In the genomic region with DNA sequence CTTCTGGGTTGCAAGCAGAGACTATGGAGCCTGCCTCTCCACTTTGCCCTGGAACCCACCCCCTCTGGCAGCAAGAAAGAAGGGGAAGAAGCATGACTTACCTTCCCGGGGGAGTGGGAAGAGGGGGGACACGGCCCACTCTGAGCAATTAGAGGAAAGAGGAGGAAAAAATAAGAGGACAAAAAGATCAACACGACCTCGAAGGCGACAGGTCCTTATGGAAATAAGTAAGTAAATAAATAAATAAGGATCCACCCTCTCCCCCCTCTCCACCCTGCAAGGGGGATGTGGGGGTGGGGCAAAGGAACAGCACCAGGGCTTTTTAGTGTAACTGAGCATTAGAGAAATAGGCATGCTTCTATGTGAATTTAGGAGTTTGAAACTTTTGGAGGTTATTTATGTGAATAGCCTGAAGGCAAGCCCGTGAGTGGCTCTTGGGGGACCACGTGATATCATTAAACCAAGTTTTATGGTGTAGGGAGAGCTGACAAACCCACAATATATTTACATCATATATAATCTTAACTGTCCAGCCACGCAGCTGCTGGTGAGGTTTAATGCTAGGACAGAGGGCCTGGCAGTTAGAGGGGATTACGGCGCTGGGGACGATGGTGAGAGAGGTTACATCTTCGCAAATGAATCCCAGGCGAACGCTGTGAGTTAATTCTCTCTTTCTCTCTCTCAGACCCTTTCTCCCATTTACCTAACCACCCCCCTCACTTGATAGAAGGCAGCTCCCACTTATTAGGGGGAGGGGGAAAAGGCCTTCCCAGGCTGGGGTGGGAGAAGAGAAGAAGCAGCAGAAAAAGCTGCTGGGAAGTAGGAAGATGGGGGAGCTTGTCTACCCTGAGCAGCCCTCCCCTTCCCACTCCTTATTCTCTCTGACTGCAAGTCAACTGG, we compare ENCODE assay signal across 23 cellular contexts. TPM values are rescaled to one million over a fixed set of nuclear protein-coding genes. Genes with fewer than 3 reads are reported as not detected.
DNase-seq lines count a peak whose midpoint lies in the region; ATAC-seq and TF ChIP-seq lines count a peak whose summit lies in the region.
"Had no signal": no experiment of that assay in that cellular context is flagged by ENCODE, and none has a peak within 500 bp of the region (broad histone marks: within the 10 kb centered on the region; RNA-seq: fewer than 3 reads in every experiment).

No MANE protein-coding gene starts in this region.

- peaks cover 88% of the 10 kb centered on the region for H3K4me1 Mint-ChIP-seq in nephron progenitor cell
- H3K4me1 Mint-ChIP-seq in activated T-helper 1 cell treated with anti-CD3 and anti-CD28 coated beads, Interleukin-12 subunit alpha, Interleukin-12 subunit beta, Interleukin-2, Interleukin-4 antibody, amounts not matched to agents 30 ng/mL and 10 ng/mL and 1 ng/mL, durations not matched to agents 14 hours and 24 hours and 36 hours (ENCODE audit: low read depth) = peaks cover 8% of the 10 kb centered on the region

- peaks cover 86% of the 10 kb centered on the region for H4K20me1 ChIP-seq in BLaER1

- H3K36me3 Mint-ChIP-seq in nephron progenitor cell (ENCODE audit: low read depth) = peaks cover 34% of the 10 kb centered on the region
- no peaks in the 10 kb centered on the region for H3K36me3 Mint-ChIP-seq in activated T-helper 1 cell treated with anti-CD3 and anti-CD28 coated beads, Interleukin-12 subunit alpha, Interleukin-12 subunit beta, Interleukin-2, Interleukin-4 antibody, amounts not matched to agents 30 ng/mL and 10 ng/mL and 1 ng/mL, durations not matched to agents 14 hours and 24 hours and 36 hours (ENCODE audit: low read depth)
- H3K36me3 Mint-ChIP-seq: activated naive CD8-positive, alpha-beta T cell treated with anti-CD3 and anti-CD28 coated beads, Interleukin-2, amount 10 ng/mL, durations not matched to agents 7 days and 5 days; stimulated activated memory B cell treated with anti-CD40 and anti-IgM and Interleukin-4, amounts not matched to agents 10 μg/mL and 1 μg/mL and 100 μg/mL, for 72 hours had no signal

- H3K27me3 ChIP-seq in BLaER1 (peaks cover 100% of the 10 kb centered on the region), esophagus squamous epithelium (peaks cover 0 to 89% (median 3%) of the 10 kb centered on the region in 4 donors)

- H3K4me3 ChIP-seq in BLaER1 (no peak overlapping the region), esophagus squamous epithelium (peak overlapping the region in 3 of 4 donors; percentile 5 to 30 (median 29))
- H3K4me3 ChIP-seq: body of pancreas, thoracic aorta had no signal

- H3K9me3 ChIP-seq in BLaER1 (peaks cover 15% of the 10 kb centered on the region), esophagus squamous epithelium (no peaks in the 10 kb centered on the region)
- H3K9me3 ChIP-seq: body of pancreas, thoracic aorta had no signal

- H3K27ac ChIP-seq in BLaER1 (no peak overlapping the region), esophagus squamous epithelium (peak overlapping the region; percentile 37 to 85 (median 57))
- H3K27ac ChIP-seq: body of pancreas, neutrophil, thoracic aorta had no signal

- intact Hi-C loops in esophagus squamous epithelium (cut with DNase I) = no loop called here
- intact Hi-C loops in activated T-helper 1 cell treated with anti-CD3 and anti-CD28 coated beads, Interleukin-12 subunit alpha, Interleukin-12 subunit beta, Interleukin-2, Interleukin-4 antibody, amounts not matched to agents 30 ng/mL and 10 ng/mL and 1 ng/mL, durations not matched to agents 14 hours and 24 hours and 36 hours (cut with micrococcal nuclease) = no loop called here

- TF ChIP-seq POLR2A in esophagus squamous epithelium (IDR thresholded peaks at IDR 0.05) = no peak

- no peak for ATAC-seq in HG03175 (IDR thresholded peaks at IDR 0.05; ENCODE audit: unreplicated experiment)
- no peak for ATAC-seq in GM19328 (IDR thresholded peaks at IDR 0.05; ENCODE audit: unreplicated experiment)
- ATAC-seq: body of pancreas, left lobe of liver had no signal

- H3K9me3 Mint-ChIP-seq in nephron progenitor cell = no peaks in the 10 kb centered on the region
- H3K9me3 Mint-ChIP-seq in activated T-helper 1 cell treated with anti-CD3 and anti-CD28 coated beads, Interleukin-12 subunit alpha, Interleukin-12 subunit beta, Interleukin-2, Interleukin-4 antibody, amounts not matched to agents 30 ng/mL and 10 ng/mL and 1 ng/mL, durations not matched to agents 14 hours and 24 hours and 36 hours = no peaks in the 10 kb centered on the region
- H3K9me3 Mint-ChIP-seq: activated naive CD8-positive, alpha-beta T cell treated with anti-CD3 and anti-CD28 coated beads, Interleukin-2, amount 10 ng/mL, durations not matched to agents 7 days and 5 days; stimulated activated memory B cell treated with anti-CD40 and anti-IgM and Interleukin-4, amounts not matched to agents 10 μg/mL and 1 μg/mL and 100 μg/mL, for 72 hours had no signal

- H3K4me2 ChIP-seq in BLaER1 = peak overlapping the region; percentile 53

- H3K9ac ChIP-seq in BLaER1 = no peak overlapping the region

- 37 to 53% methylated on average over 14 of the region's 14 CpGs for WGBS in esophagus squamous epithelium, 2 donors

- H3K4me3 Mint-ChIP-seq in nephron progenitor cell = peak overlapping the region; percentile 95
- H3K4me3 Mint-ChIP-seq in activated T-helper 1 cell treated with anti-CD3 and anti-CD28 coated beads, Interleukin-12 subunit alpha, Interleukin-12 subunit beta, Interleukin-2, Interleukin-4 antibody, amounts not matched to agents 30 ng/mL and 10 ng/mL and 1 ng/mL, durations not matched to agents 14 hours and 24 hours and 36 hours = no peak overlapping the region
- H3K4me3 Mint-ChIP-seq: activated naive CD8-positive, alpha-beta T cell treated with anti-CD3 and anti-CD28 coated beads, Interleukin-2, amount 10 ng/mL, durations not matched to agents 7 days and 5 days; HFFc6; stimulated activated memory B cell treated with anti-CD40 and anti-IgM and Interleukin-4, amounts not matched to agents 10 μg/mL and 1 μg/mL and 100 μg/mL, for 72 hours had no signal

- H3K27ac Mint-ChIP-seq in nephron progenitor cell = peak overlapping the region; percentile 99
- no peak overlapping the region for H3K27ac Mint-ChIP-seq in activated T-helper 1 cell treated with anti-CD3 and anti-CD28 coated beads, Interleukin-12 subunit alpha, Interleukin-12 subunit beta, Interleukin-2, Interleukin-4 antibody, amounts not matched to agents 30 ng/mL and 10 ng/mL and 1 ng/mL, durations not matched to agents 14 hours and 24 hours and 36 hours
- H3K27ac Mint-ChIP-seq: activated naive CD8-positive, alpha-beta T cell treated with anti-CD3 and anti-CD28 coated beads, Interleukin-2, amount 10 ng/mL, durations not matched to agents 7 days and 5 days; HFFc6; stimulated activated memory B cell treated with anti-CD40 and anti-IgM and Interleukin-4, amounts not matched to agents 10 μg/mL and 1 μg/mL and 100 μg/mL, for 72 hours had no signal

- peak; percentile 66 for DNase-seq in NCI-H82 treated with DMSO at 0.1 percent for 48 hours (lab: John Stamatoyannopoulos, UW; ENCODE audit: unreplicated experiment)
- no peak for DNase-seq in esophagus squamous epithelium (lab: John Stamatoyannopoulos, UW)
- peak; percentile 44 for DNase-seq in nephron progenitor cell
- DNase-seq in NCI-H1048 (lab: John Stamatoyannopoulos, UW) = no peak
- DNase-seq in activated T-helper 1 cell treated with anti-CD3 and anti-CD28 coated beads, Interleukin-12 subunit alpha, Interleukin-12 subunit beta, Interleukin-2, Interleukin-4 antibody, amounts not matched to agents 30 ng/mL and 10 ng/mL and 1 ng/mL, durations not matched to agents 14 hours and 24 hours and 36 hours (ENCODE audit: low spot score) = no peak
- DNase-seq: activated naive CD8-positive, alpha-beta T cell treated with anti-CD3 and anti-CD28 coated beads, Interleukin-2, amount 10 ng/mL, durations not matched to agents 7 days and 5 days; body of pancreas; effector memory CD4-positive, alpha-beta T cell; glutamatergic neuron; HFFc6; NCI-H1417 treated with DMSO at 0.1 percent for 48 hours; NCI-H510A treated with DMSO at 0.1 percent for 48 hours; small intestine had no signal

- H3K36me3 ChIP-seq in BLaER1 = no peaks in the 10 kb centered on the region
- H3K36me3 ChIP-seq in esophagus squamous epithelium = no peaks in the 10 kb centered on the region
- H3K36me3 ChIP-seq: neutrophil, thoracic aorta had no signal

- H3K27me3 Mint-ChIP-seq in nephron progenitor cell (ENCODE audit: low read depth, poor library complexity) = peaks cover 6% of the 10 kb centered on the region
- H3K27me3 Mint-ChIP-seq in activated T-helper 1 cell treated with anti-CD3 and anti-CD28 coated beads, Interleukin-12 subunit alpha, Interleukin-12 subunit beta, Interleukin-2, Interleukin-4 antibody, amounts not matched to agents 30 ng/mL and 10 ng/mL and 1 ng/mL, durations not matched to agents 14 hours and 24 hours and 36 hours (ENCODE audit: insufficient read depth) = peaks cover 75% of the 10 kb centered on the region

- H3K4me1 ChIP-seq in BLaER1 = peaks cover 10% of the 10 kb centered on the region
- H3K4me1 ChIP-seq in esophagus squamous epithelium = peaks cover 16 to 90% (median 27%) of the 10 kb centered on the region in 3 donors

- TF ChIP-seq CTCF in esophagus squamous epithelium (IDR thresholded peaks at IDR 0.05) (no peak), nephron progenitor cell (IDR thresholded peaks at IDR 0.05) (no peak)

RNA-seq across cellular contexts. Expression of a gene that starts 4.8 kb away (rescaled TPM):
- 1 to 10 TPM in 1 of 4 donors, under 1 TPM in 1, not detected in 2; 0.31 to 1.1 TPM for total RNA-seq in esophagus squamous epithelium
- not detected in 2 replicates for total RNA-seq in activated T-helper 1 cell treated with anti-CD3 and anti-CD28 coated beads, Interleukin-12 subunit alpha, Interleukin-12 subunit beta, Interleukin-2, Interleukin-4 antibody, amounts not matched to agents 30 ng/mL and 10 ng/mL and 1 ng/mL, durations not matched to agents 14 hours and 24 hours and 36 hours
- total RNA-seq: activated naive CD8-positive, alpha-beta T cell treated with anti-CD3 and anti-CD28 coated beads, Interleukin-2, amount 10 ng/mL, durations not matched to agents 7 days and 5 days; body of pancreas; left lobe of liver; mucosa of gallbladder; T-helper 2 cell treated with Interferon-gamma antibody and Interleukin-4, amounts not matched to agents 100 ng/mL and 5 ng/mL, for 36 hours had no signal

RNA-seq across cellular contexts. Expression of a gene that starts 9.4 kb away (rescaled TPM):
- total RNA-seq in esophagus squamous epithelium = 1 to 10 TPM in 1 of 4 donors, under 1 TPM in 2, not detected in 1; 0.21 to 1.1 (median 0.30) TPM
- total RNA-seq in activated T-helper 1 cell treated with anti-CD3 and anti-CD28 coated beads, Interleukin-12 subunit alpha, Interleukin-12 subunit beta, Interleukin-2, Interleukin-4 antibody, amounts not matched to agents 30 ng/mL and 10 ng/mL and 1 ng/mL, durations not matched to agents 14 hours and 24 hours and 36 hours = not detected in 2 replicates
- total RNA-seq: activated naive CD8-positive, alpha-beta T cell treated with anti-CD3 and anti-CD28 coated beads, Interleukin-2, amount 10 ng/mL, durations not matched to agents 7 days and 5 days; body of pancreas; left lobe of liver; T-helper 2 cell treated with Interferon-gamma antibody and Interleukin-4, amounts not matched to agents 100 ng/mL and 5 ng/mL, for 36 hours; thoracic aorta had no signal

RNA-seq across cellular contexts. Expression of a gene that starts 16.0 kb away (rescaled TPM):
- 1 to 10 TPM; 1.1 to 3.1 (median 1.3) TPM for total RNA-seq in esophagus squamous epithelium
- not detected in 2 replicates for total RNA-seq in activated T-helper 1 cell treated with anti-CD3 and anti-CD28 coated beads, Interleukin-12 subunit alpha, Interleukin-12 subunit beta, Interleukin-2, Interleukin-4 antibody, amounts not matched to agents 30 ng/mL and 10 ng/mL and 1 ng/mL, durations not matched to agents 14 hours and 24 hours and 36 hours
- total RNA-seq: body of pancreas; T-helper 2 cell treated with Interferon-gamma antibody and Interleukin-4, amounts not matched to agents 100 ng/mL and 5 ng/mL, for 36 hours had no signal

RNA-seq across cellular contexts. Expression of a gene that starts 28.8 kb away (rescaled TPM):
- under 1 TPM in 1 of 4 donors, not detected in 3; 0.70 TPM for total RNA-seq in esophagus squamous epithelium
- total RNA-seq in activated T-helper 1 cell treated with anti-CD3 and anti-CD28 coated beads, Interleukin-12 subunit alpha, Interleukin-12 subunit beta, Interleukin-2, Interleukin-4 antibody, amounts not matched to agents 30 ng/mL and 10 ng/mL and 1 ng/mL, durations not matched to agents 14 hours and 24 hours and 36 hours = not detected in 2 replicates
- total RNA-seq: activated naive CD8-positive, alpha-beta T cell treated with anti-CD3 and anti-CD28 coated beads, Interleukin-2, amount 10 ng/mL, durations not matched to agents 7 days and 5 days; body of pancreas; fibroblast of lung; HFFc6; left lobe of liver; mucosa of gallbladder; T-helper 2 cell treated with Interferon-gamma antibody and Interleukin-4, amounts not matched to agents 100 ng/mL and 5 ng/mL, for 36 hours; thoracic aorta had no signal

RNA-seq across cellular contexts. Expression of a gene that starts 37.6 kb away (rescaled TPM):
- 1 to 10 TPM in 1 of 4 donors, not detected in 3; 1.5 TPM for total RNA-seq in esophagus squamous epithelium
- not detected in 2 replicates for total RNA-seq in activated T-helper 1 cell treated with anti-CD3 and anti-CD28 coated beads, Interleukin-12 subunit alpha, Interleukin-12 subunit beta, Interleukin-2, Interleukin-4 antibody, amounts not matched to agents 30 ng/mL and 10 ng/mL and 1 ng/mL, durations not matched to agents 14 hours and 24 hours and 36 hours
- total RNA-seq: activated naive CD8-positive, alpha-beta T cell treated with anti-CD3 and anti-CD28 coated beads, Interleukin-2, amount 10 ng/mL, durations not matched to agents 7 days and 5 days; body of pancreas; fibroblast of lung; left lobe of liver; mucosa of gallbladder; T-helper 2 cell treated with Interferon-gamma antibody and Interleukin-4, amounts not matched to agents 100 ng/mL and 5 ng/mL, for 36 hours; thoracic aorta had no signal

Comparison
In these comparisons a context has a peak if more than half of its experiments do, and no peak if none do; other contexts are left out.
1. DNase-seq: peak in NCI-H82 treated with DMSO at 0.1 percent for 48 hours (single experiment) and nephron progenitor cell (single experiment); none in esophagus squamous epithelium (single experiment), NCI-H1048 (single experiment) and activated T-helper 1 cell treated with anti-CD3 and anti-CD28 coated beads, Interleukin-12 subunit alpha, Interleukin-12 subunit beta, Interleukin-2, Interleukin-4 antibody, amounts not matched to agents 30 ng/mL and 10 ng/mL and 1 ng/mL, durations not matched to agents 14 hours and 24 hours and 36 hours (single experiment).